In the genomic region with DNA sequence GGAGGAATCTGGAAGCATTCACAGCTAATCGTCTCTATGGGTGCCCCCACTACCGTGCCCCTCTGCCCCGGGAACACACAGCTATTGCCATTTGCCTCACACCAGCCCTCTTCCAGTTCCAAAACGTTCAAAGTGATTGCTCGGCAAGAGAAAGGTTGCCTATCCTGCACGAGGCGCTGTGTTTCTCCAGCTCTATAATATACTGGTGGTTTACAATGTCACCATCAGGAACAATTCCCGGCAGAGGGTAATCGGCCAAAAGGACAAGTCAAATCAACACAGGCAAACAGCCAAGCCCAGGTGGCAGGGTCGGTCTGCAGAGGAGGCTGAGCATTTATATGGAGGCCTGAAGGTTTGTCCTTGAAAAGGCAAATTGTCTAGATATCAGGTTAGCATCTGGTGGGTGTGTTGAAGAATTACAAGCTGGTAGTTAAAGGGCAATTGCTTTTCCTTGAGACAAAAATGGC, we compare ENCODE assay signal across 15 cellular contexts. TPM values are rescaled to one million over a fixed set of nuclear protein-coding genes. Genes with fewer than 3 reads are reported as not detected.
DNase-seq lines count a peak whose midpoint lies in the region; ATAC-seq and TF ChIP-seq lines count a peak whose summit lies in the region.
"Had no signal": no experiment of that assay in that cellular context is flagged by ENCODE, and none has a peak within 500 bp of the region (broad histone marks: within the 10 kb centered on the region; RNA-seq: fewer than 3 reads in every experiment).

No MANE protein-coding gene starts in this region.

- intact Hi-C loops in right cardiac atrium (cut with DNase I) (no loop called here), left ventricle myocardium superior (cut with micrococcal nuclease) (no loop called here), vagina (cut with DNase I) (no loop called here)

- H3K4me1 ChIP-seq in right cardiac atrium (ENCODE audit: control insufficient read depth, insufficient read depth, low read length) (peaks cover 5% of the 10 kb centered on the region), vagina (peaks cover 12% of the 10 kb centered on the region)
- H3K4me1 ChIP-seq: HAP-1 had no signal

- TF ChIP-seq CTCF in nephron (IDR thresholded peaks at IDR 0.05; ENCODE audit: unreplicated experiment in 3 of 3) (no peak), vagina (IDR thresholded peaks at IDR 0.05) (no peak)

- H3K36me3 Mint-ChIP-seq in nephron (ENCODE audit: low read depth) = no peaks in the 10 kb centered on the region
- H3K36me3 Mint-ChIP-seq in activated CD8-positive, alpha-beta memory T cell treated with anti-CD3 and anti-CD28 coated beads, Interleukin-2, amount 10 ng/mL, durations not matched to agents 7 days and 5 days = no peaks in the 10 kb centered on the region
- H3K36me3 Mint-ChIP-seq: immature natural killer cell, naive B cell had no signal

- H3K4me3 ChIP-seq in right cardiac atrium (ENCODE audit: low read length) (no peak overlapping the region), vagina (no peak overlapping the region)
- H3K4me3 ChIP-seq: HAP-1, SK-N-MC had no signal

- H3K27me3 ChIP-seq in right cardiac atrium (ENCODE audit: control insufficient read depth, insufficient read depth) (no peaks in the 10 kb centered on the region), vagina (no peaks in the 10 kb centered on the region)
- H3K27me3 ChIP-seq: brain microvascular endothelial cell had no signal

- H3K9me3 Mint-ChIP-seq in nephron = no peaks in the 10 kb centered on the region
- H3K9me3 Mint-ChIP-seq in activated CD8-positive, alpha-beta memory T cell treated with anti-CD3 and anti-CD28 coated beads, Interleukin-2, amount 10 ng/mL, durations not matched to agents 7 days and 5 days (ENCODE audit: low read depth) = no peaks in the 10 kb centered on the region
- H3K9me3 Mint-ChIP-seq: effector memory CD8-positive, alpha-beta T cell; immature natural killer cell; naive B cell had no signal

- WGBS in right cardiac atrium = 62% methylated on average over 10 of the region's 10 CpGs

- H3K9me3 ChIP-seq in right cardiac atrium (ENCODE audit: control insufficient read depth, low read length) = no peaks in the 10 kb centered on the region
- no peaks in the 10 kb centered on the region for H3K9me3 ChIP-seq in vagina
- H3K9me3 ChIP-seq: HAP-1 had no signal

- no peaks in the 10 kb centered on the region for H3K36me3 ChIP-seq in vagina
- H3K36me3 ChIP-seq: brain microvascular endothelial cell, HAP-1 had no signal

- CTCF ChIA-PET in activated CD8-positive, alpha-beta memory T cell treated with anti-CD3 and anti-CD28 coated beads, Interleukin-2, amount 10 ng/mL, durations not matched to agents 7 days and 5 days (lab: Charles Lee) = interaction anchor here (0.5 kb wide), 1 partner anchor 57 kb away, joined by 3 read pairs; no protein-coding TSS in a partner anchor

- DNase-seq in right cardiac atrium (no peak), left ventricle myocardium superior (no peak), dermis microvascular lymphatic vessel endothelial cell (ENCODE audit: low read depth in 2 of 2) (peak; percentile 57 to 62), vagina (ENCODE audit: extremely low spot score in 2 of 2) (no peak), DMS53 treated with DMSO at 0.1 percent for 48 hours (lab: John Stamatoyannopoulos, UW; ENCODE audit: unreplicated experiment) (no peak)
- DNase-seq in activated CD4-positive, alpha-beta T cell treated with anti-CD3 and anti-CD28 coated beads, Interleukin-2, amount 50 U/mL, for 4 hours = no peak
- DNase-seq in activated CD8-positive, alpha-beta memory T cell treated with anti-CD3 and anti-CD28 coated beads, Interleukin-2, amount 10 ng/mL, durations not matched to agents 7 days and 5 days = no peak
- DNase-seq: effector memory CD8-positive, alpha-beta T cell; immature natural killer cell; Kasumi-1; naive B cell had no signal

- H3K27me3 Mint-ChIP-seq in nephron (ENCODE audit: low read depth) = peaks cover 4% of the 10 kb centered on the region
- no peaks in the 10 kb centered on the region for H3K27me3 Mint-ChIP-seq in activated CD8-positive, alpha-beta memory T cell treated with anti-CD3 and anti-CD28 coated beads, Interleukin-2, amount 10 ng/mL, durations not matched to agents 7 days and 5 days
- H3K27me3 Mint-ChIP-seq: effector memory CD8-positive, alpha-beta T cell had no signal

- peak overlapping the region; percentile 30 for H3K27ac ChIP-seq in right cardiac atrium (ENCODE audit: low read length)
- peak overlapping the region; percentile 74 for H3K27ac ChIP-seq in vagina
- H3K27ac ChIP-seq: brain microvascular endothelial cell, SK-N-MC had no signal

- H3K27ac Mint-ChIP-seq in nephron = peak overlapping the region; percentile 73 to 95 (median 92)
- H3K27ac Mint-ChIP-seq in activated CD8-positive, alpha-beta memory T cell treated with anti-CD3 and anti-CD28 coated beads, Interleukin-2, amount 10 ng/mL, durations not matched to agents 7 days and 5 days = no peak overlapping the region
- H3K27ac Mint-ChIP-seq: effector memory CD8-positive, alpha-beta T cell had no signal

- H3K4me3 Mint-ChIP-seq in nephron = no peak overlapping the region
- H3K4me3 Mint-ChIP-seq in activated CD8-positive, alpha-beta memory T cell treated with anti-CD3 and anti-CD28 coated beads, Interleukin-2, amount 10 ng/mL, durations not matched to agents 7 days and 5 days = no peak overlapping the region
- H3K4me3 Mint-ChIP-seq: effector memory CD8-positive, alpha-beta T cell; immature natural killer cell; naive B cell had no signal

- H3K4me1 Mint-ChIP-seq in nephron = peaks cover 22% of the 10 kb centered on the region
- no peaks in the 10 kb centered on the region for H3K4me1 Mint-ChIP-seq in activated CD8-positive, alpha-beta memory T cell treated with anti-CD3 and anti-CD28 coated beads, Interleukin-2, amount 10 ng/mL, durations not matched to agents 7 days and 5 days
- H3K4me1 Mint-ChIP-seq: immature natural killer cell, naive B cell had no signal

- no peak for TF ChIP-seq POLR2A in vagina (IDR thresholded peaks at IDR 0.05)

- ATAC-seq in right cardiac atrium (no peak), left ventricle myocardium superior (no peak)
- no peak for ATAC-seq in activated CD8-positive, alpha-beta memory T cell treated with anti-CD3 and anti-CD28 coated beads, Interleukin-2, amount 10 ng/mL, durations not matched to agents 7 days and 5 days
- ATAC-seq: effector memory CD8-positive, alpha-beta T cell had no signal

RNA-seq across cellular contexts. Expression of gene TNS3, which starts 29.2 kb away (rescaled TPM):
- total RNA-seq in right cardiac atrium (10 to 100 TPM; 37.5 to 48.3 (median 42.7) TPM), left ventricle myocardium superior (42.4 TPM), dermis microvascular lymphatic vessel endothelial cell (7.3 and 11.8 TPM in 2 replicates), vagina (36.8 TPM)
- polyA plus RNA-seq in right cardiac atrium = 19.7 TPM
- 1 to 10 TPM in 1 of 2 experiments, under 1 TPM in 1; 0.23 to 2.6 TPM for total RNA-seq in activated CD8-positive, alpha-beta memory T cell treated with anti-CD3 and anti-CD28 coated beads, Interleukin-2, amount 10 ng/mL, durations not matched to agents 7 days and 5 days

Comparison
In these comparisons a context has a peak if more than half of its experiments do, and no peak if none do; other contexts are left out.
1. DNase-seq: peak in dermis microvascular lymphatic vessel endothelial cell (2 of 2); none in right cardiac atrium (0 of 3), left ventricle myocardium superior (single experiment), vagina (0 of 2), activated CD4-positive, alpha-beta T cell treated with anti-CD3 and anti-CD28 coated beads, Interleukin-2, amount 50 U/mL, for 4 hours (0 of 2), activated CD8-positive, alpha-beta memory T cell treated with anti-CD3 and anti-CD28 coated beads, Interleukin-2, amount 10 ng/mL, durations not matched to agents 7 days and 5 days (single experiment) and DMS53 treated with DMSO at 0.1 percent for 48 hours (single experiment).